21 cellular contexts compared by ENCODE assay signal in genomic region chr13:34243396-34243795, GRCh38.
"Had no signal": no experiment of that assay in that cellular context is flagged by ENCODE, and none has a peak within 500 bp of the region (broad histone marks: within the 10 kb centered on the region; RNA-seq: fewer than 3 reads in every experiment).

No MANE protein-coding gene starts in this region.

- H3K4me3 ChIP-seq: adrenal gland, K562, SJCRH30 had no signal

- H3K36me3 ChIP-seq: adrenal gland, SJCRH30 had no signal

- H3K9ac ChIP-seq: SK-N-SH had no signal

- ATAC-seq: K562 had no signal

- H3K4me1 ChIP-seq: adrenal gland, SJCRH30 had no signal

- H3K4me2 ChIP-seq: SK-N-SH had no signal

- H3K27ac ChIP-seq: adrenal gland, SJCRH30, VCaP had no signal

- H3K9me3 ChIP-seq: adrenal gland, SJCRH30, SK-N-SH had no signal

- H3K27me3 ChIP-seq: adrenal gland, SJCRH30 had no signal

- DNase-seq: activated CD4-positive, alpha-beta memory T cell treated with anti-CD3 and anti-CD28 coated beads for 36 hours; activated CD4-positive, alpha-beta T cell treated with anti-CD3 and anti-CD28 coated beads, Interleukin-2, amount 10 ng/mL, durations not matched to agents 7 days and 5 days; activated CD4-positive, CD25-positive, alpha-beta regulatory T cell; activated CD8-positive, alpha-beta memory T cell treated with anti-CD3 and anti-CD28 coated beads for 24 hours; activated gamma-delta T cell treated with Interleukin-2 at 50 U/mL for 16 hours; activated naive CD4-positive, alpha-beta T cell treated with anti-CD3 and anti-CD28 coated beads, Interleukin-2, amount 10 ng/mL, durations not matched to agents 7 days and 5 days; activated naive CD8-positive, alpha-beta T cell treated with anti-CD3 and anti-CD28 coated beads, Interleukin-2, amount 10 ng/mL, durations not matched to agents 7 days and 5 days; activated T-cell treated with anti-CD3 and anti-CD28 coated beads, Interleukin-2, amount 50 U/mL, for 48 hours; adrenal gland; Karpas-422; MM.1S; NCI-H1417; NCI-H1930; NCI-H2171; NCI-H2227 treated with DMSO at 0.1 percent for 48 hours; NCI-H446 treated with DMSO at 0.1 percent for 48 hours; SJCRH30; SK-N-SH; T-helper 1 cell had no signal
